In the genomic region with DNA sequence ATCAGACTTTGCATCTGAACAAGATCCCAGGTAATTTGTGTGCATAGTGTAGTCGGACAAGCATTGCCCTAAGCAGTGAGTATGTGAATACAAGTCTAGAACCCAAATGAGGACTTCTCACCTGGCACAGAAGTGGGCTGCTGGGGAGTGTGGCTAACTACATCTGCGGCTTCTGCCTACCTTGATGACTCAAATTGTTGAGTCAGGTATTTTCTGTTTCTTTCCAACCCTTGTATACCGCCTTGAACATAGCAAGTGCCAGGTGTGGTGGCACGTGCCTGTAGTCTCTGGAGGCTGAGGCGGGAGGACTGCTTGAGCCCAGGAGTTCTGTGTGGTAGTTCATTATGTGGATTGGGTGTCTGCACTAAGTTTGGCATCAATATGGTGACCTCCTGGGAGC, we compare ENCODE assay signal across 2 cellular contexts.
A peak's percentile ranks its signal among the peaks of the same experiment; 100 is the strongest.
TF ChIP-seq lines count a peak whose summit lies in the region.

No MANE protein-coding gene starts in this region.

TF ChIP-seq in A549, 52 proteins besides CTCF, POLR2A, EP300 and RAD21:
- TF ChIP-seq RNF2 (IDR thresholded peaks at IDR 0.05; ENCODE audit: borderline replicate concordance, low read depth) (no peak), SMC3 (IDR thresholded peaks at IDR 0.05) (no peak), PBX3 (IDR thresholded peaks at IDR 0.05) (no peak), MAFK (IDR thresholded peaks at IDR 0.05; ENCODE audit: partially characterized antibody) (peak; percentile 69), NR3C1 (IDR thresholded peaks at IDR 0.05) (no peak), SREBF2 (IDR thresholded peaks at IDR 0.05) (no peak), REST (IDR thresholded peaks at IDR 0.05) (no peak), BHLHE40 (IDR thresholded peaks at IDR 0.05; ENCODE audit: low read depth, low read length) (no peak)
TF ChIP-seq in A549: peak in this region for 1.

TF ChIP-seq in K562, 482 proteins besides CTCF, POLR2A, EP300 and RAD21:
- TF ChIP-seq C11orf30 (IDR thresholded peaks at IDR 0.05; ENCODE audit: low read depth), result peak; percentile 64
- peak; percentile 29; the same call in 1 of the 2 replicates for TF ChIP-seq MAFG (tag; conservative IDR thresholded peaks at IDR 0.05)
- 0 out of 2 replicates have a peak, but pooled peaks have one; percentile 21 for TF ChIP-seq MAFF (IDR thresholded peaks at IDR 0.05; ENCODE audit: low read length)
- TF ChIP-seq ZNF436 (CRISPR knock-in tag; IDR thresholded peaks at IDR 0.05), result no peak
- TF ChIP-seq KDM1A (IDR thresholded peaks at IDR 0.05), result no peak
- no peak for TF ChIP-seq NFATC3 (IDR thresholded peaks at IDR 0.05)
- TF ChIP-seq ZNF316 (IDR thresholded peaks at IDR 0.05), result peak; percentile 73
